ENCODE assay signal across 8 cellular contexts in the genomic region with DNA sequence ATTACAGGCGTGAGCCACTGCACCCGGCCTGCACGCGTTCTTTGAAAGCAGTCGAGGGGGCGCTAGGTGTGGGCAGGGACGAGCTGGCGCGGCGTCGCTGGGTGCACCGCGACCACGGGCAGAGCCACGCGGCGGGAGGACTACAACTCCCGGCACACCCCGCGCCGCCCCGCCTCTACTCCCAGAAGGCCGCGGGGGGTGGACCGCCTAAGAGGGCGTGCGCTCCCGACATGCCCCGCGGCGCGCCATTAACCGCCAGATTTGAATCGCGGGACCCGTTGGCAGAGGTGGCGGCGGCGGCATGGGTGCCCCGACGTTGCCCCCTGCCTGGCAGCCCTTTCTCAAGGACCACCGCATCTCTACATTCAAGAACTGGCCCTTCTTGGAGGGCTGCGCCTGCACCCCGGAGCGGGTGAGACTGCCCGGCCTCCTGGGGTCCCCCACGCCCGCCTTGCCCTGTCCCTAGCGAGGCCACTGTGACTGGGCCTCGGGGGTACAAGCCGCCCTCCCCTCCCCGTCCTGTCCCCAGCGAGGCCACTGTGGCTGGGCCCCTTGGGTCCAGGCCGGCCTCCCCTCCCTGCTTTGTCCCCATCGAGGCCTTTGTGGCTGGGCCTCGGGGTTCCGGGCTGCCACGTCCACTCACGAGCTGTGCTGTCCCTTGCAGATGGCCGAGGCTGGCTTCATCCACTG. TPM values are rescaled to one million over a fixed set of nuclear protein-coding genes. Genes with fewer than 3 reads are reported as not detected.
DNase-seq lines count a peak whose midpoint lies in the region; ATAC-seq and TF ChIP-seq lines count a peak whose summit lies in the region.

A gene (plus strand): TSS at position 238 of the 690 bp plus-strand sequence. CDS start 64 bp downstream, at position 302.

- DNase-seq in GM04504 (ENCODE audit: low read depth) (peak; percentile 58), NCI-H1694 (lab: John Stamatoyannopoulos, UW) (peak; percentile 79), T-cell (peak; percentile 69 to 91 (median 84)), left cardiac atrium (peak; percentile 92), progenitor cell of endocrine pancreas (ENCODE audit: low spot score, unreplicated experiment) (peak; percentile 84), upper lobe of right lung (peak; percentile 93)
- DNase-seq in activated naive CD8-positive, alpha-beta T cell treated with anti-CD3 and anti-CD28 coated beads, Interleukin-2, amount 50 U/mL, for 24 hours = peak; percentile 95

- peak; percentile 95 for ATAC-seq in HG02759 (IDR thresholded peaks at IDR 0.05; ENCODE audit: unreplicated experiment)
- ATAC-seq in T-cell (replicated peaks in 1 of 4) = peak; percentile 100
- peak; percentile 100 for ATAC-seq in activated naive CD8-positive, alpha-beta T cell treated with anti-CD3 and anti-CD28 coated beads, Interleukin-2, amount 50 U/mL, for 24 hours
- peak; percentile 99 to 100 for ATAC-seq in left cardiac atrium
- peak; percentile 100 for ATAC-seq in upper lobe of right lung

- no peak within 1 kb of the TSS for H3K27ac ChIP-seq in upper lobe of right lung

- H3K27ac Mint-ChIP-seq in T-cell (no peak within 1 kb of the TSS), progenitor cell of endocrine pancreas (peak within 1 kb of the TSS; percentile 73)
- peak within 1 kb of the TSS; percentile 86 for H3K27ac Mint-ChIP-seq in activated naive CD8-positive, alpha-beta T cell treated with anti-CD3 and anti-CD28 coated beads, Interleukin-2, amount 50 U/mL, for 24 hours

- H3K27me3 Mint-ChIP-seq in T-cell (no peaks in the 10 kb centered on the region), progenitor cell of endocrine pancreas (no peaks in the 10 kb centered on the region)
- H3K27me3 Mint-ChIP-seq in activated naive CD8-positive, alpha-beta T cell treated with anti-CD3 and anti-CD28 coated beads, Interleukin-2, amount 50 U/mL, for 24 hours = no peaks in the 10 kb centered on the region

- CTCF ChIA-PET in T-cell (lab: Charles Lee) = interaction anchor here in 1 of 2 donors (0.5 to 0.6 kb wide), 3 partner anchors 148 to 200 kb away, joined by 3 to 4 read pairs (median 4); no protein-coding TSS in a partner anchor

- H3K4me1 Mint-ChIP-seq in T-cell (peaks cover 4 to 7% (median 5%) of the 10 kb centered on the region in 3 donors), progenitor cell of endocrine pancreas (ENCODE audit: low read depth) (peaks cover 8% of the 10 kb centered on the region)
- peaks cover 13% of the 10 kb centered on the region for H3K4me1 Mint-ChIP-seq in activated naive CD8-positive, alpha-beta T cell treated with anti-CD3 and anti-CD28 coated beads, Interleukin-2, amount 50 U/mL, for 24 hours

- H3K4me3 ChIP-seq in upper lobe of right lung = peak within 1 kb of the TSS; percentile 47

- POLR2A ChIA-PET in T-cell (lab: Charles Lee) = interaction anchor here in 1 of 2 donors (0.7 kb wide), 1 partner anchor 342 kb away, joined by 3 read pairs; no protein-coding TSS in a partner anchor

- H3K4me3 Mint-ChIP-seq in T-cell (peak within 1 kb of the TSS; percentile 62 to 73 (median 69)), progenitor cell of endocrine pancreas (ENCODE audit: low read depth) (peak within 1 kb of the TSS; percentile 88)
- H3K4me3 Mint-ChIP-seq in activated naive CD8-positive, alpha-beta T cell treated with anti-CD3 and anti-CD28 coated beads, Interleukin-2, amount 50 U/mL, for 24 hours = peak within 1 kb of the TSS; percentile 93

- no peaks in the 10 kb centered on the region for H3K9me3 ChIP-seq in upper lobe of right lung

- intact Hi-C loops in left cardiac atrium (cut with DNase I) = no loop called here
- intact Hi-C loops in upper lobe of right lung (cut with DNase I) = no loop called here

- H3K36me3 Mint-ChIP-seq in T-cell (no peaks in the 10 kb centered on the region), progenitor cell of endocrine pancreas (ENCODE audit: insufficient read depth) (no peaks in the 10 kb centered on the region)
- peaks cover 24% of the 10 kb centered on the region for H3K36me3 Mint-ChIP-seq in activated naive CD8-positive, alpha-beta T cell treated with anti-CD3 and anti-CD28 coated beads, Interleukin-2, amount 50 U/mL, for 24 hours (ENCODE audit: low read depth)

- H3K27me3 ChIP-seq in upper lobe of right lung = no peaks in the 10 kb centered on the region

- H3K9me3 Mint-ChIP-seq in T-cell = no peaks in the 10 kb centered on the region
- H3K9me3 Mint-ChIP-seq in activated naive CD8-positive, alpha-beta T cell treated with anti-CD3 and anti-CD28 coated beads, Interleukin-2, amount 50 U/mL, for 24 hours = no peaks in the 10 kb centered on the region
- no peaks in the 10 kb centered on the region for H3K9me3 Mint-ChIP-seq in progenitor cell of endocrine pancreas (ENCODE audit: low read depth)

- peaks cover 5% of the 10 kb centered on the region for H3K4me1 ChIP-seq in upper lobe of right lung

- no peaks in the 10 kb centered on the region for H3K36me3 ChIP-seq in upper lobe of right lung

- TF ChIP-seq CTCF in progenitor cell of endocrine pancreas (IDR thresholded peaks at IDR 0.05; ENCODE audit: unreplicated experiment) (no peak), upper lobe of right lung (IDR thresholded peaks at IDR 0.05) (no peak)

RNA-seq across cellular contexts. Expression of the gene that starts here (rescaled TPM):
- total RNA-seq in T-cell = 1 to 10 TPM in 3 of 5 donors, under 1 TPM in 2; 0.67 to 1.9 (median 1.3) TPM
- 1 to 10 TPM in 1 of 2 donors, under 1 TPM in 1; 0.16 to 1.6 TPM for total RNA-seq in left cardiac atrium
- 28.9 and 30.0 TPM in 2 replicates for total RNA-seq in progenitor cell of endocrine pancreas
- total RNA-seq in upper lobe of right lung = 1.1 TPM

Comparison
In these comparisons a context has a peak if more than half of its experiments do, and no peak if none do; other contexts are left out.
1. RNA of the gene that starts here (total RNA-seq): 28.9 to 30.0 TPM in progenitor cell of endocrine pancreas; 0.16 to 1.6 TPM in left cardiac atrium, 0.67 to 1.9 TPM in T-cell and 1.1 TPM in upper lobe of right lung (single experiment); every median in the first group is over 10 times any median in the second.
2. H3K27ac Mint-ChIP-seq: peak in activated naive CD8-positive, alpha-beta T cell treated with anti-CD3 and anti-CD28 coated beads, Interleukin-2, amount 50 U/mL, for 24 hours (single experiment) and progenitor cell of endocrine pancreas (single experiment); none in T-cell (0 of 2).
3. Peak in every context shown above with its lines, with median percentiles within 50 percentile points of each other: DNase-seq, ATAC-seq and H3K4me3 Mint-ChIP-seq.